8 cellular contexts compared by ENCODE assay signal in the genomic region with DNA sequence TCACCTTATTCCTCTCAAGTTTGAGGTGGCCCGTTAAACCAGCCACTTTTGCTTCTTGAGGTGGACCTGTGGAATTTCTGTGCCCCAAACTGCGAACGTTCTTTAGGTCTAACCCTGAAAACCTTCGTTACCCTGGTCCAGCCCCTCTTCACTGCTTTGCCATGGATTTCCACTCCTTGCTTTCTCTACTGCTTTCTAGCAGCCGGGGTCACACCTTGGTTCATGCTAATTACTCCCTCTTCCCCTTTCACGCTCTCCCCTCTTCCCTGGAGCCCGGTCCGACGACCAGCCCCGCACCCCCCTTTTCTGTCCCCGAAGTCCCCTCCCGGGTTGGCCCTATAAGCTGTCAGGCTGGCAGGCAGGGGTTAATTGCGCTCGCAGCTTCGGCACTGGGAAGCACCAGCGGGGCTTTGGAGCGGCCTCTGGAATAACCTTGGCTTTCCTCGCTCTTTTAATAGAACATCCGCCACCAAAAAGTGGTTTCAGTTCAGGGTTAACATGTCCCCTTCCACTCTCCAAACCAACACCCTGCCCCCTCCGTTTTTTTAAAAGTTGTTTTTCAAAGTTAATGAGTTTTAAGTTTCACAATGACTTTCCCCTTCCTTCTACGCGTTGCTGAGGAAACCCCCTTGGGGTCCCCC.
A peak's percentile ranks its signal among the peaks of the same experiment; 100 is the strongest.
DNase-seq lines count a peak whose midpoint lies in the region; ATAC-seq and TF ChIP-seq lines count a peak whose summit lies in the region.

No MANE protein-coding gene starts in this region.

- peaks cover 2% of the 10 kb centered on the region for H3K9me3 ChIP-seq in neuron (ENCODE audit: low read length)

- in situ Hi-C loops in GM13976 (cut with MboI; ENCODE audit: low sequenced_read_pairs, unreplicated experiment), result loop anchor here (10.0 to 25.0 kb wide), 2 partner anchors 54 to 298 kb away; no protein-coding TSS in a partner anchor

- no peaks in the 10 kb centered on the region for H3K27me3 ChIP-seq in ACC112 (ENCODE audit: insufficient read depth, low read length)
- H3K27me3 ChIP-seq in neuron (ENCODE audit: insufficient read depth, low read length), result no peaks in the 10 kb centered on the region

- H3K27ac ChIP-seq in ACC112 (ENCODE audit: low read depth, low read length), result peak overlapping the region; percentile 94

- H3K36me3 ChIP-seq in ACC112 (ENCODE audit: insufficient read depth, low read length) (peaks cover 14% of the 10 kb centered on the region), neuron (ENCODE audit: insufficient read depth, low read length) (no peaks in the 10 kb centered on the region)

- peak overlapping the region; percentile 92 for H3K4me3 ChIP-seq in ACC112 (ENCODE audit: low read depth, low read length)
- peak overlapping the region; percentile 60 for H3K4me3 ChIP-seq in fibroblast of pulmonary artery (replicated peaks; ENCODE audit: low read depth, low read length)
- peak overlapping the region; percentile 77 for H3K4me3 ChIP-seq in neuron (ENCODE audit: low read length)

- H2AFZ ChIP-seq in ACC112 (ENCODE audit: low read length, unreplicated experiment) (peak overlapping the region; percentile 93), neuron (ENCODE audit: low read depth, low read length) (peak overlapping the region; percentile 91)

- H3K79me2 ChIP-seq in ACC112 (ENCODE audit: control insufficient read depth, insufficient read depth, low read length, unreplicated experiment), result peaks cover 21% of the 10 kb centered on the region

- TF ChIP-seq CTCF in GM13976 (IDR thresholded peaks at IDR 0.05; ENCODE audit: borderline replicate concordance, control extremely low read depth, extremely low read depth, insufficient read depth, missing control alignments), result no peak
- no peak for TF ChIP-seq CTCF in fibroblast of pulmonary artery (IDR thresholded peaks at IDR 0.05; ENCODE audit: low read length, missing control alignments)

- peaks cover 25% of the 10 kb centered on the region for H3K4me1 ChIP-seq in ACC112 (ENCODE audit: control insufficient read depth, insufficient read depth, low read length, unreplicated experiment)
- H3K4me1 ChIP-seq in neuron (ENCODE audit: insufficient read depth, low read length), result peaks cover 27% of the 10 kb centered on the region

- ATAC-seq in HG02759 (IDR thresholded peaks at IDR 0.05; ENCODE audit: unreplicated experiment), result peak; percentile 31
- ATAC-seq in activated CD4-positive, CD25-positive, alpha-beta regulatory T cell treated with anti-CD3 and anti-CD28 coated beads, Interleukin-2, amount 50 U/mL, for 24 hours, result peak; percentile 47 to 51

- DNase-seq in GM13976 (ENCODE audit: low spot score) (peak; percentile 37), NCI-H128 (lab: John Stamatoyannopoulos, UW; ENCODE audit: unreplicated experiment) (peak; percentile 46), fibroblast of pulmonary artery (ENCODE audit: low read depth) (peak; percentile 47), dedifferentiated amniotic fluid mesenchymal stem cell (ENCODE audit: extremely low spot score) (no peak)
